ENCODE assay signal across 8 cellular contexts in genomic region chr11:14359573-14360031, GRCh38. TPM values are rescaled to one million over a fixed set of nuclear protein-coding genes. Genes with fewer than 3 reads are reported as not detected.
DNase-seq lines count a peak whose midpoint lies in the region; ATAC-seq, FAIRE-seq and TF ChIP-seq lines count a peak whose summit lies in the region.

No MANE protein-coding gene starts in this region.

- peaks cover 13% of the 10 kb centered on the region for H3K4me1 ChIP-seq in ACC112 (ENCODE audit: control insufficient read depth, insufficient read depth, low read length, unreplicated experiment)
- H3K4me1 ChIP-seq in K562 (replicated peaks in 1 of 2; ENCODE audit: control insufficient read depth in 2 of 2, insufficient read depth in 2 of 2, low read length in 2 of 2): peaks cover 6 to 12% of the 10 kb centered on the region in 2 experiments; a peak in 3 of 5 replicates
- H3K4me1 ChIP-seq in mesenchymal stem cell (ENCODE audit: control insufficient read depth, insufficient read depth, low read depth, low read length): peaks cover 2% of the 10 kb centered on the region

- H3K36me3 ChIP-seq in ACC112 (ENCODE audit: insufficient read depth, low read length): peaks cover 3% of the 10 kb centered on the region; the same call in 1 of the 2 replicates
- H3K36me3 ChIP-seq in K562 (ENCODE audit: control insufficient read depth, insufficient read depth, low read length): peaks cover 5% of the 10 kb centered on the region; the same call in 1 of the 3 replicates
- H3K36me3 ChIP-seq in mesenchymal stem cell (ENCODE audit: control insufficient read depth in 1 of 2, insufficient read depth in 2 of 2, low read depth in 1 of 2, low read length in 2 of 2): no peaks in the 10 kb centered on the region

- no peak overlapping the region for H2AK5ac ChIP-seq in mesenchymal stem cell (ENCODE audit: low read length, severe bottlenecking)

- no peak overlapping the region for H4K91ac ChIP-seq in mesenchymal stem cell (ENCODE audit: low read length)

- H3K79me1 ChIP-seq in mesenchymal stem cell (replicated peaks; ENCODE audit: low read length, poor library complexity, severe bottlenecking): peaks cover 3% of the 10 kb centered on the region

- H3K9ac ChIP-seq in K562 (ENCODE audit: insufficient read depth in 1 of 2, low read depth in 2 of 2, low read length in 2 of 2) (no peak overlapping the region), mesenchymal stem cell (ENCODE audit: low read length) (peak overlapping the region; percentile 96)

- peak overlapping the region; percentile 86 for H3K4me3 Mint-ChIP-seq in HFFc6

- FAIRE-seq in K562 (lab: Jason Lieb, UNC): no peak

- WGBS in K562 (ENCODE audit: insufficient coverage, low coverage, missing lambda C conversion rate): 43% methylated on average over 5 of the region's 5 CpGs
- 82% methylated on average over 5 of the region's 5 CpGs for WGBS in mesenchymal stem cell

- H2BK5ac ChIP-seq in mesenchymal stem cell (ENCODE audit: low read depth, low read length, poor library complexity, severe bottlenecking): no peak overlapping the region

- H3K36me3 Mint-ChIP-seq in HFFc6 (ENCODE audit: low read depth): peaks cover 29% of the 10 kb centered on the region

- H2AFZ ChIP-seq in ACC112 (ENCODE audit: low read length, unreplicated experiment): no peak overlapping the region
- peak overlapping the region; percentile 89 for H2AFZ ChIP-seq in K562 (ENCODE audit: low read depth, low read length)
- H2AFZ ChIP-seq in mesenchymal stem cell (ENCODE audit: low read depth, low read length): no peak overlapping the region

- CTCF ChIA-PET in K562 (lab: Yijun Ruan, JAX; ENCODE audit: low intra/inter-chr PET ratio): no interaction called here

- no peaks in the 10 kb centered on the region for H3K27me3 ChIP-seq in ACC112 (ENCODE audit: insufficient read depth, low read length)
- peaks cover 0 to 14% of the 10 kb centered on the region in 2 experiments; a peak in 3 of 5 replicates for H3K27me3 ChIP-seq in K562 (ENCODE audit: control insufficient read depth in 2 of 2, insufficient read depth in 2 of 2, low read length in 2 of 2)
- no peaks in the 10 kb centered on the region for H3K27me3 ChIP-seq in mesenchymal stem cell (ENCODE audit: control insufficient read depth in 1 of 2, insufficient read depth in 1 of 2, low read length in 2 of 2)

- intact Hi-C loops in K562 (cut with micrococcal nuclease): loop anchor here (5.0 kb wide), 1 partner anchor 58 kb away; no protein-coding TSS in a partner anchor

- H3K79me2 ChIP-seq in ACC112 (ENCODE audit: control insufficient read depth, insufficient read depth, low read length, unreplicated experiment) (peaks cover 48% of the 10 kb centered on the region), K562 (ENCODE audit: control insufficient read depth, insufficient read depth, low read length) (peaks cover 39% of the 10 kb centered on the region)

- H2BK12ac ChIP-seq in mesenchymal stem cell (ENCODE audit: low read length in 2 of 2): no peak overlapping the region

- no peak overlapping the region for H3K4ac ChIP-seq in mesenchymal stem cell (ENCODE audit: low read depth in 1 of 2, low read length in 2 of 2)

- H3K4me3 ChIP-seq in ACC112 (ENCODE audit: low read depth, low read length) (peak overlapping the region; percentile 96), K562 (peak overlapping the region; percentile 94; the same call in 1 of the 2 replicates), mesenchymal stem cell (ENCODE audit: insufficient read depth in 1 of 2, low read depth in 1 of 2, low read length in 2 of 2) (peak overlapping the region in 1 of 2 experiments; percentile 85)

- peak overlapping the region; percentile 32 for H3K27ac Mint-ChIP-seq in HFFc6

- TF ChIP-seq POLR2A in K562 (conservative IDR thresholded peaks at IDR 0.05): no peak

- no peak for TF ChIP-seq EP300 in K562 (IDR thresholded peaks at IDR 0.05; ENCODE audit: low read length)

- H2BK15ac ChIP-seq in mesenchymal stem cell (ENCODE audit: low read depth, poor library complexity, severe bottlenecking): no peak overlapping the region

- H4K20me1 ChIP-seq in K562 (replicated peaks; ENCODE audit: control insufficient read depth, insufficient read depth, low read length): no peaks in the 10 kb centered on the region; the same call in 1 of the 2 replicates

- DNase-seq in HFFc6 (peak; percentile 55), K562 (ENCODE audit: extremely low read depth in 1 of 4, low spot score in 3 of 4) (no peak), mesenchymal stem cell (no peak), Kasumi-1 (lab: John Stamatoyannopoulos, UW) (no peak), retina (no peak)
- no peak for DNase-seq in activated CD4-positive, CD25-positive, alpha-beta regulatory T cell (lab: John Stamatoyannopoulos, UW)

- H4K8ac ChIP-seq in mesenchymal stem cell (ENCODE audit: low read length): no peak overlapping the region

- H2BK120ac ChIP-seq in mesenchymal stem cell (ENCODE audit: low read depth, low read length): no peak overlapping the region

- no peak for ATAC-seq in K562
- ATAC-seq in GM19023 (IDR thresholded peaks at IDR 0.05; ENCODE audit: unreplicated experiment): no peak

- H3K14ac ChIP-seq in mesenchymal stem cell (ENCODE audit: low read length in 2 of 2): no peak overlapping the region

- TF ChIP-seq RAD21 in K562 (CRISPR knock-in tag; conservative IDR thresholded peaks at IDR 0.05 in 1 of 2, IDR thresholded peaks at IDR 0.05 in 1 of 2): no peak

- no peaks in the 10 kb centered on the region for H3K27me3 Mint-ChIP-seq in HFFc6 (ENCODE audit: insufficient read depth)

- peak overlapping the region; percentile 91 for H3K4me2 ChIP-seq in K562 (ENCODE audit: insufficient read depth, low read length)
- H3K4me2 ChIP-seq in mesenchymal stem cell (ENCODE audit: low read length, poor library complexity, severe bottlenecking): peak overlapping the region; percentile 86

- no peaks in the 10 kb centered on the region for H3K9me1 ChIP-seq in K562 (ENCODE audit: control insufficient read depth, insufficient read depth, low read length)

- POLR2A ChIA-PET in K562 (lab: Yijun Ruan, JAX): no interaction called here

- H3K27ac ChIP-seq in ACC112 (ENCODE audit: low read depth, low read length) (no peak overlapping the region), K562 (ENCODE audit: extremely low read depth, low read depth, low read length) (no peak overlapping the region), mesenchymal stem cell (ENCODE audit: low read length, poor library complexity, severe bottlenecking) (peak overlapping the region; percentile 43)

- in situ Hi-C loops in K562 (cut with MboI): no loop called here

- TF ChIP-seq CTCF in HFFc6 (IDR thresholded peaks at IDR 0.05) (no peak), K562 (IDR thresholded peaks at IDR 0.05 in 2 of 3, conservative IDR thresholded peaks at IDR 0.05 in 1 of 3; ENCODE audit: insufficient read depth in 2 of 3, low read depth in 1 of 3, low read length in 3 of 3) (no peak)

- no TSS peak for BruUV-seq in K562 (replicated peaks; lab: Mats Ljungman, UMichigan)

- H3K9me3 ChIP-seq in K562 (replicated peaks; ENCODE audit: control insufficient read depth, insufficient read depth, low read depth, low read length) (no peaks in the 10 kb centered on the region), mesenchymal stem cell (ENCODE audit: control insufficient read depth, low read length) (no peaks in the 10 kb centered on the region)

- peaks cover 41% of the 10 kb centered on the region for H3K4me1 Mint-ChIP-seq in HFFc6 (ENCODE audit: low read depth)

- no peak overlapping the region for H3K18ac ChIP-seq in mesenchymal stem cell (ENCODE audit: low read depth in 1 of 2, low read length in 2 of 2)

- no peaks in the 10 kb centered on the region for H3K9me3 Mint-ChIP-seq in HFFc6

- peak overlapping the region in 1 of 2 experiments; percentile 15 for H3K23ac ChIP-seq in mesenchymal stem cell (ENCODE audit: low read length in 2 of 2)

TF ChIP-seq in K562, 482 proteins besides CTCF, POLR2A, EP300 and RAD21:
- TF ChIP-seq KDM1A (IDR thresholded peaks at IDR 0.05) (0 out of 4 replicates have a peak, but pooled peaks of 1 of the 2 experiments have one; percentile 6), SOX6 (IDR thresholded peaks at IDR 0.05) (no peak), ZBTB43 (CRISPR knock-in tag; IDR thresholded peaks at IDR 0.05) (0 out of 2 replicates have a peak, but pooled peaks have one; percentile 39)

RNA-seq across cellular contexts. Expression of gene RRAS2, which starts 0.6 kb away (rescaled TPM):
- total RNA-seq in HFFc6 (2021; fragmentation: NEBNext Ultra II Directional; extraction: Animal tissue kit (Norgen Biotek cat#: 25700)): 100 to 1,000 TPM in 3 of 6 experiments, 10 to 100 TPM in 3; 89.6 to 122 (median 103) TPM
- 11.3 and 41.3 TPM in 2 replicates for total RNA-seq in K562 (2011; cell fraction: chromatin; rRNA removed; ENCODE audit: low replicate concordance)
- 9.2 and 11.7 TPM in 2 replicates for total RNA-seq in K562 (2011; cell fraction: nucleolus; rRNA removed)
- 22.9 and 46.2 TPM in 2 replicates for total RNA-seq in K562 (2011; cell fraction: nucleoplasm; rRNA removed)
- total RNA-seq in K562 (2014; rRNA removed) (36.0 and 37.6 TPM in 2 replicates), K562 (2014; rRNA removed; fragmentation: Illumina TruSeq; extraction: Trizol) (41.9 and 45.9 TPM in 2 replicates), K562 (2015; rRNA removed; fragmentation: Illumina TruSeq; extraction: Trizol) (29.9 and 30.7 TPM in 2 replicates), K562 (2021) (40.7 and 42.6 TPM in 2 replicates)
- polyA plus RNA-seq in K562 (2011; rRNA removed) (28.3 and 45.6 TPM in 2 replicates), K562 (2014; fragmentation: Illumina TruSeq; extraction: Trizol) (40.2 and 47.5 TPM in 2 replicates), K562 (2014; fragmentation: Nextera tagmentation; extraction: Ambion mirVana) (10 to 100 TPM in 1 of 2 experiments, 1 to 10 TPM in 1; 9.4 to 10.3 TPM), K562 (2014; rRNA removed) (30.3 and 32.5 TPM in 2 replicates)
- 11.6 and 15.2 TPM in 2 replicates for polyA plus RNA-seq in K562 (2011; cell fraction: cytosol; rRNA removed)
- 8.0 and 8.8 TPM in 2 replicates for polyA plus RNA-seq in K562 (2011; cell fraction: nucleus; rRNA removed)
- polyA plus RNA-seq in K562 (2012): 23.9 and 29.5 TPM in 2 replicates
- 43.4 and 45.5 TPM in 2 replicates for polyA minus RNA-seq in K562 (2011; rRNA and poly(A)+ RNA removed)
- polyA minus RNA-seq in K562 (2011; cell fraction: cytosol; rRNA and poly(A)+ RNA removed): 16.7 and 22.8 TPM in 2 replicates
- 13.6 and 13.7 TPM in 2 replicates for polyA minus RNA-seq in K562 (2011; cell fraction: nucleus; rRNA and poly(A)+ RNA removed)
- 60.2 TPM for polyA plus RNA-seq in mesenchymal stem cell (2013, experiment 1 of 2)
- 61.9 TPM for polyA plus RNA-seq in mesenchymal stem cell (2013, experiment 2 of 2)
